In the genomic region with DNA sequence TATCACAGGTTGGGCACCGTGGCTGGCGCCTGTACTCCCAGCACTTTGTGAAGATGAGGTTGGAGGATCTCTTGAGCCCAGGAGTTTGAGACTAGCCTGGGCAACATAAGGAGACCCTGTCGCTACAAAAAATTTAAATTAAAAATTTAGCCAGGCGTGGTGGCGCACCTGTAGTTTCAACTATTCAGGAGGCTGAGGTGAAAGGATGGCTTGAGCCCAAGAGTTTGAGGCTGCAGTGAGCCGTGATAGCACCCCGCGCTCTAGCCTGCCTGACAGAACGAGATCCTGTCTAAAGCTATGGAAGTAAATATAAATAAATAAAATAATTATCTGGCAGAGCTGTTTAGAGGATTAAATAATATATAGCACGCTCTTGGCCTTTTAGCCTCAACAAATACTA, we compare ENCODE assay signal across 10 cellular contexts. TPM values are rescaled to one million over a fixed set of nuclear protein-coding genes. Genes with fewer than 3 reads are reported as not detected.
DNase-seq lines count a peak whose midpoint lies in the region; ATAC-seq, FAIRE-seq and TF ChIP-seq lines count a peak whose summit lies in the region.
"Had no signal": no experiment of that assay in that cellular context is flagged by ENCODE, and none has a peak within 500 bp of the region (broad histone marks: within the 10 kb centered on the region; RNA-seq: fewer than 3 reads in every experiment).

No MANE protein-coding gene starts in this region.

- intact Hi-C loops in esophagus squamous epithelium (cut with DNase I) = loop anchor here (5.0 kb wide), 1 partner anchor 385 kb away; no protein-coding TSS in a partner anchor
- intact Hi-C loops in pancreas (cut with DNase I) = loop anchor here in 2 of 3 donors (5.0 kb wide), 2 partner anchors 380 to 385 kb away; no protein-coding TSS in a partner anchor

- TF ChIP-seq CTCF in esophagus squamous epithelium (IDR thresholded peaks at IDR 0.05) (no peak), pancreas (IDR thresholded peaks at IDR 0.05) (no peak)

- H3K4me3 ChIP-seq in SJSA1 = peak overlapping the region; percentile 79; the same call in 1 of the 2 replicates
- H3K4me3 ChIP-seq in esophagus squamous epithelium = peak overlapping the region in 3 of 4 donors; percentile 64 to 84 (median 78)
- H3K4me3 ChIP-seq in rectal smooth muscle tissue (ENCODE audit: low read length) = peak overlapping the region; percentile 89
- H3K4me3 ChIP-seq in pancreas = peak overlapping the region in 1 of 4 donors; percentile 68
- H3K4me3 ChIP-seq: mucosa of descending colon had no signal

- WGBS in esophagus squamous epithelium, 2 donors = 63 to 69% methylated on average over 10 of the region's 10 CpGs
- WGBS in pancreas, 2 donors = 62 to 68% methylated on average over 10 of the region's 10 CpGs

- H3K36me3 ChIP-seq in SJSA1 = peaks cover 6% of the 10 kb centered on the region; the same call in 1 of the 2 replicates
- H3K36me3 ChIP-seq in esophagus squamous epithelium = no peaks in the 10 kb centered on the region
- H3K36me3 ChIP-seq in rectal smooth muscle tissue (ENCODE audit: control insufficient read depth, insufficient read depth, low read length) = no peaks in the 10 kb centered on the region
- no peaks in the 10 kb centered on the region for H3K36me3 ChIP-seq in pancreas

- FAIRE-seq in pancreas (lab: Jason Lieb, UNC) = no peak

- H3K4me3 Mint-ChIP-seq in T-helper 1 cell treated with Interleukin-12 subunit alpha and Interleukin-12 subunit beta and Interleukin-4 antibody, amounts not matched to agents 30 μg/mL and 1 μg/mL, for 36 hours = peak overlapping the region; percentile 64

- H3K9ac ChIP-seq in rectal smooth muscle tissue (ENCODE audit: low read length) = no peak overlapping the region

- DNase-seq in T-helper 1 cell = no peak
- DNase-seq in SJSA1 (ENCODE audit: low read depth in 1 of 2, low spot score in 2 of 2) = no peak
- no peak for DNase-seq in esophagus squamous epithelium (lab: John Stamatoyannopoulos, UW)
- no peak for DNase-seq in ecto neural progenitor cell (ENCODE audit: low spot score)
- DNase-seq in pancreas = no peak
- DNase-seq in DMS79 treated with DMSO at 0.1 percent for 48 hours (lab: John Stamatoyannopoulos, UW) = no peak

- H3K4me1 Mint-ChIP-seq in T-helper 1 cell treated with Interleukin-12 subunit alpha and Interleukin-12 subunit beta and Interleukin-4 antibody, amounts not matched to agents 30 μg/mL and 1 μg/mL, for 36 hours (ENCODE audit: low read depth) = peaks cover 10% of the 10 kb centered on the region

- no peak overlapping the region for H3K27ac Mint-ChIP-seq in T-helper 1 cell treated with Interleukin-12 subunit alpha and Interleukin-12 subunit beta and Interleukin-4 antibody, amounts not matched to agents 30 μg/mL and 1 μg/mL, for 36 hours

- TF ChIP-seq POLR2A in esophagus squamous epithelium (IDR thresholded peaks at IDR 0.05) = no peak

- no peak for ATAC-seq in pancreas

- H3K27me3 ChIP-seq in SJSA1 (replicated peaks) = no peaks in the 10 kb centered on the region
- peaks cover 0 to 31% (median 0%) of the 10 kb centered on the region in 4 donors for H3K27me3 ChIP-seq in esophagus squamous epithelium
- peaks cover 2% of the 10 kb centered on the region for H3K27me3 ChIP-seq in rectal smooth muscle tissue (ENCODE audit: control insufficient read depth, insufficient read depth, low read length)
- no peaks in the 10 kb centered on the region for H3K27me3 ChIP-seq in pancreas

- peaks cover 60% of the 10 kb centered on the region for H3K27me3 Mint-ChIP-seq in T-helper 1 cell treated with Interleukin-12 subunit alpha and Interleukin-12 subunit beta and Interleukin-4 antibody, amounts not matched to agents 30 μg/mL and 1 μg/mL, for 36 hours (ENCODE audit: low read depth)

- H3K9me3 Mint-ChIP-seq in T-helper 1 cell treated with Interleukin-12 subunit alpha and Interleukin-12 subunit beta and Interleukin-4 antibody, amounts not matched to agents 30 μg/mL and 1 μg/mL, for 36 hours = no peaks in the 10 kb centered on the region

- H3K4me1 ChIP-seq in SJSA1 (replicated peaks) (peaks cover 65% of the 10 kb centered on the region), esophagus squamous epithelium (peaks cover 15 to 65% (median 16%) of the 10 kb centered on the region in 3 donors), rectal smooth muscle tissue (ENCODE audit: control insufficient read depth, insufficient read depth, low read length) (peaks cover 3% of the 10 kb centered on the region), pancreas (no peaks in the 10 kb centered on the region)

- H3K36me3 Mint-ChIP-seq in T-helper 1 cell treated with Interleukin-12 subunit alpha and Interleukin-12 subunit beta and Interleukin-4 antibody, amounts not matched to agents 30 μg/mL and 1 μg/mL, for 36 hours (ENCODE audit: low read depth) = peaks cover 2% of the 10 kb centered on the region

- H3K9me3 ChIP-seq in SJSA1 (replicated peaks) (no peaks in the 10 kb centered on the region), esophagus squamous epithelium (no peaks in the 10 kb centered on the region), pancreas (no peaks in the 10 kb centered on the region)
- H3K9me3 ChIP-seq: mucosa of descending colon had no signal

- H3K27ac ChIP-seq in SJSA1 (no peak overlapping the region), esophagus squamous epithelium (peak overlapping the region in 1 of 4 donors; percentile 75), rectal smooth muscle tissue (ENCODE audit: low read depth, low read length) (no peak overlapping the region), pancreas (no peak overlapping the region)
- H3K27ac ChIP-seq: SK-N-MC had no signal

RNA-seq across cellular contexts. Expression of gene SH3RF3, which starts 1.4 kb away (rescaled TPM):
- total RNA-seq in SJSA1 (2014; rRNA removed; shearing (Covaris generic)) = 3.6 and 6.1 TPM in 2 replicates
- 1 to 10 TPM; 2.4 to 5.5 (median 2.9) TPM for total RNA-seq in esophagus squamous epithelium
- 1 to 10 TPM; 1.1 to 2.9 (median 1.6) TPM for total RNA-seq in pancreas
- polyA plus RNA-seq in pancreas = 1 to 10 TPM; 2.5 to 3.5 TPM
